Comparison of ENCODE assay signal across 28 cellular contexts in genomic region chr2:112268547-112268946, GRCh38.
"Had no signal": no experiment of that assay in that cellular context is flagged by ENCODE, and none has a peak within 500 bp of the region (broad histone marks: within the 10 kb centered on the region; RNA-seq: fewer than 3 reads in every experiment).

No MANE protein-coding gene starts in this region.

- ATAC-seq: heart right ventricle; left cardiac atrium; left lung; naive thymus-derived CD4-positive, alpha-beta T cell; stimulated activated effector memory CD8-positive, alpha-beta T cell treated with anti-CD3 and anti-CD28 coated beads, Interleukin-12 subunit alpha, Interleukin-12 subunit beta, amount 100 ng/mL, for 72 hours had no signal

- H3K9me3 Mint-ChIP-seq: type B pancreatic cell had no signal

- H3K27ac Mint-ChIP-seq: naive thymus-derived CD4-positive, alpha-beta T cell; nephron; stimulated activated effector memory CD8-positive, alpha-beta T cell treated with anti-CD3 and anti-CD28 coated beads, Interleukin-12 subunit alpha, Interleukin-12 subunit beta, amount 100 ng/mL, for 72 hours; type B pancreatic cell had no signal

- H3K36me3 ChIP-seq: esophagus squamous epithelium, heart right ventricle, left lung, prostate gland, right atrium auricular region, sigmoid colon, stomach, thyroid gland had no signal

- FAIRE-seq: colon, endometrium, islet of Langerhans had no signal

- H3K4me1 Mint-ChIP-seq: stimulated activated effector memory CD8-positive, alpha-beta T cell treated with anti-CD3 and anti-CD28 coated beads, Interleukin-12 subunit alpha, Interleukin-12 subunit beta, amount 100 ng/mL, for 72 hours had no signal

- H3K9me3 ChIP-seq: esophagus squamous epithelium, prostate gland, right atrium auricular region, stomach, thyroid gland had no signal

- DNase-seq: dorsolateral prefrontal cortex; effector CD4-positive, alpha-beta T cell; erythroblast; esophagus squamous epithelium; foreskin melanocyte; glutamatergic neuron; heart right ventricle; hippocampal formation; left cardiac atrium; left lung; mesendoderm; midbrain; naive thymus-derived CD4-positive, alpha-beta T cell; nucleus accumbens; sigmoid colon; stimulated activated CD4-positive, alpha-beta T cell treated with anti-CD3 and anti-CD28 coated beads, Interleukin-2, amount 100 ng/mL, for 24 hours; stimulated activated CD4-positive, alpha-beta T cell treated with anti-CD3 and anti-CD28 coated beads, Interleukin-4, amount 100 ng/mL, for 24 hours; stimulated activated naive CD4-positive, alpha-beta T cell treated with Interleukin-2 at 50 U/mL for 16 hours; stomach; thyroid gland had no signal

- H3K4me3 Mint-ChIP-seq: naive thymus-derived CD4-positive, alpha-beta T cell; nephron; stimulated activated effector memory CD8-positive, alpha-beta T cell treated with anti-CD3 and anti-CD28 coated beads, Interleukin-12 subunit alpha, Interleukin-12 subunit beta, amount 100 ng/mL, for 72 hours; type B pancreatic cell had no signal

- H3K27me3 ChIP-seq: dorsolateral prefrontal cortex, esophagus squamous epithelium, heart right ventricle, left lung, right atrium auricular region, sigmoid colon, stomach, thyroid gland had no signal

- H3K4me3 ChIP-seq: dorsolateral prefrontal cortex, esophagus squamous epithelium, heart right ventricle, left lung, prostate gland, right atrium auricular region, sigmoid colon, stomach, thyroid gland had no signal

- H3K27me3 Mint-ChIP-seq: type B pancreatic cell had no signal

- H3K36me3 Mint-ChIP-seq: stimulated activated effector memory CD8-positive, alpha-beta T cell treated with anti-CD3 and anti-CD28 coated beads, Interleukin-12 subunit alpha, Interleukin-12 subunit beta, amount 100 ng/mL, for 72 hours; type B pancreatic cell had no signal

- H3K27ac ChIP-seq: dorsolateral prefrontal cortex, esophagus squamous epithelium, heart right ventricle, left lung, prostate gland, right atrium auricular region, sigmoid colon, stomach, thyroid gland had no signal

- H3K4me1 ChIP-seq: esophagus squamous epithelium, heart right ventricle, left lung, prostate gland, right atrium auricular region, sigmoid colon, stomach, thyroid gland had no signal
